2 cellular contexts compared by ENCODE assay signal in the genomic region with DNA sequence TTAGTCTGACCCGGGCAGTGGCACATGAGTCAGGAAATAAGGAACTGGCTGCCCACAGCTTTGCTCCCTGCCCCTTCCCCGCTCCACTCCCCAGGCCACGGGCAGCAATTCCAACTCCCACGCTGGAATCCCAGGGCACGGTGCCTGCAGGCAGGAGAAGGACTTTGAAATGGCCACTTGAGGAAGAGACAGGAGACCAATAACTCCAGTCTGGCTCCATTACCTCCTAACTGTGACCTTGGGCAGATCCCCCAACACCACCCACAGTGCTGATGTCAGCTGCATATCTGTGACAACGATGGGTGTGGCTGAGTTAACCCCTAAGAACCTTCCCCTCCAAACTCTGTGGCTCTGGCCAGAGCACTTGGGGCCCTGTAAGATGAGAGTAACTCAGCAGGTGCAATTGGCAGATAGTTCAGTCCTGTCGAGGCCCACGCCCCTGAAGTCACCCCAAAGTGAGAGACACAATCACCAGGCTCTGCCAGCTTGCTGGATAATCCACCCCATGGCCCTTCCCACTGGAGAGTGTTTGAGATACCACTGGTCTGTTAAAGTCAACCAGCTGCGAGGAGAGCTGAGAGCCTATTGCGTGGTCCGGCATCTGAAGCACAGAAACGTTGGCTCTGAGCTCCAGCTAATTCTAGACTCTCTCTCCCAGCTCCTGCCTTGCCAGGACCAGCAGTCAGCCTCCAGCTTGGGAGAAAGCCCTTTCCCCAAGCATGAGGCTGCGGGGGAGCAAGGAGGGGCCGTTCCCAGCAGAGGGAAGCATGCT.
TF ChIP-seq lines count a peak whose summit lies in the region.

No MANE protein-coding gene starts in this region.

TF ChIP-seq in IMR-90, 13 proteins besides CTCF, POLR2A, EP300 and RAD21:
- TF ChIP-seq RFX5 (IDR thresholded peaks at IDR 0.05; ENCODE audit: low read depth, low read length) (no peak), CHD1 (IDR thresholded peaks at IDR 0.05; ENCODE audit: low read depth, low read length) (no peak), BHLHE40 (IDR thresholded peaks at IDR 0.05; ENCODE audit: low read depth, low read length) (no peak), CEBPB (IDR thresholded peaks at IDR 0.05; ENCODE audit: low read depth, low read length) (no peak), SMC3 (IDR thresholded peaks at IDR 0.05; ENCODE audit: low read depth, low read length) (no peak), MXI1 (IDR thresholded peaks at IDR 0.05; ENCODE audit: borderline replicate concordance, low read depth, low read length) (no peak), NFE2L2 (IDR thresholded peaks at IDR 0.05; ENCODE audit: low read depth, low read length) (no peak)
- TF ChIP-seq, protein P1, sequence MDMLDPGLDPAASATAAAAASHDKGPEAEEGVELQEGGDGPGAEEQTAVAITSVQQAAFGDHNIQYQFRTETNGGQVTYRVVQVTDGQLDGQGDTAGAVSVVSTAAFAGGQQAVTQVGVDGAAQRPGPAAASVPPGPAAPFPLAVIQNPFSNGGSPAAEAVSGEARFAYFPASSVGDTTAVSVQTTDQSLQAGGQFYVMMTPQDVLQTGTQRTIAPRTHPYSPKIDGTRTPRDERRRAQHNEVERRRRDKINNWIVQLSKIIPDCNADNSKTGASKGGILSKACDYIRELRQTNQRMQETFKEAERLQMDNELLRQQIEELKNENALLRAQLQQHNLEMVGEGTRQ (IDR thresholded peaks at IDR 0.05; ENCODE audit: low read depth, low read length): no peak

TF ChIP-seq in endothelial cell of umbilical vein, 7 proteins besides CTCF, POLR2A, EP300 and RAD21:
- TF ChIP-seq MYC (IDR thresholded peaks at IDR 0.05; ENCODE audit: low read depth, low read length) (no peak), POLR2AphosphoS5 (IDR thresholded peaks at IDR 0.05; ENCODE audit: insufficient read depth, low read depth, low read length) (no peak), GATA2 (IDR thresholded peaks at IDR 0.05; ENCODE audit: insufficient read depth, insufficient read length, low read depth, low read length) (no peak), JUN (IDR thresholded peaks at IDR 0.05; ENCODE audit: borderline replicate concordance, insufficient read depth, insufficient read length, low read depth) (no peak), EZH2 (IDR thresholded peaks at IDR 0.05; ENCODE audit: borderline replicate concordance, low read depth, low read length, severe bottlenecking) (no peak), FOS (IDR thresholded peaks at IDR 0.05; ENCODE audit: borderline replicate concordance, insufficient read depth, low read length) (no peak)
- TF ChIP-seq, protein P2, sequence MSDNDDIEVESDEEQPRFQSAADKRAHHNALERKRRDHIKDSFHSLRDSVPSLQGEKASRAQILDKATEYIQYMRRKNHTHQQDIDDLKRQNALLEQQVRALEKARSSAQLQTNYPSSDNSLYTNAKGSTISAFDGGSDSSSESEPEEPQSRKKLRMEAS (IDR thresholded peaks at IDR 0.05; ENCODE audit: insufficient read depth, insufficient read length): no peak
